Comparison of ENCODE assay signal across 19 cellular contexts in the genomic region with DNA sequence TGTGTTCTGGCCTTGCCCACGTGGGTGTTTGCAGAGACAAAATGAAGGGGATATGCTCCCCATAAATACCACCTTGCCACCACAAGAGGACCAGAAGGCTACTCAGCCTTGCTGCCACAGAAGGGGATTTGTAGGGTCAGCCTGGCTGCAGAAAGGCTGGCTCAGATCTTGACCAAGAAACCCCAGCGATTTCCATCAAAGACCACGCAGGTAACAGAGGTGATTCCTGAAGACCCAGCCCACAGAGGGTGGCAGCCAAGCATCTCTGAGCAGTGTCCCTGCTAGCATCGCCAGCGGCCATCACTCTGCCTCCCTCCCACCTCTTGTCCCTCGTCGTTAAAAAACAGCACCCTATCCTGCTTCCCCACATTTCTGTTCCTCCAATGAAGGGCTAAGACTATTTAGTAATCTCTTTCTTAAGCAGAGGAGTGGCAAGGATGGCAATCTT. TPM values are rescaled to one million over a fixed set of nuclear protein-coding genes. Genes with fewer than 3 reads are reported as not detected.
DNase-seq lines count a peak whose midpoint lies in the region; ATAC-seq, FAIRE-seq and TF ChIP-seq lines count a peak whose summit lies in the region.
"Had no signal": no experiment of that assay in that cellular context is flagged by ENCODE, and none has a peak within 500 bp of the region (broad histone marks: within the 10 kb centered on the region; RNA-seq: fewer than 3 reads in every experiment).

No MANE protein-coding gene starts in this region.

- peaks cover 35% of the 10 kb centered on the region for H3K79me1 ChIP-seq in trophoblast cell (ENCODE audit: low read length)

- TF ChIP-seq EP300 in HepG2 (IDR thresholded peaks at IDR 0.05; ENCODE audit: low read depth in 2 of 2, low read length in 2 of 2) (no peak), HepG2 (CRISPR knock-in tag; IDR thresholded peaks at IDR 0.05; ENCODE audit: borderline replicate concordance) (no peak)

- no peak overlapping the region for H3K4me2 ChIP-seq in HepG2 (ENCODE audit: low read depth, low read length)
- no peak overlapping the region for H3K4me2 ChIP-seq in trophoblast cell (ENCODE audit: low read length)

- no peak overlapping the region for H2AK5ac ChIP-seq in trophoblast cell (ENCODE audit: low read length)

- POLR2A ChIA-PET in HepG2 (lab: Yijun Ruan, JAX) = no interaction called here

- no peak overlapping the region for H4K12ac ChIP-seq in trophoblast cell (ENCODE audit: low read depth, low read length)

- TF ChIP-seq RAD21 in HepG2 (CRISPR knock-in tag; IDR thresholded peaks at IDR 0.05) = no peak

- H4K8ac ChIP-seq in trophoblast cell (ENCODE audit: low read depth, low read length) = no peak overlapping the region

- H3K9me3 ChIP-seq in heart left ventricle = no peaks in the 10 kb centered on the region
- H3K9me3 ChIP-seq in HepG2 (ENCODE audit: low read length) = no peaks in the 10 kb centered on the region
- no peaks in the 10 kb centered on the region for H3K9me3 ChIP-seq in trophoblast cell (ENCODE audit: insufficient read depth, low read depth, low read length)

- H3K9ac ChIP-seq in HepG2 (ENCODE audit: insufficient read depth, low read depth, low read length) = no peak overlapping the region
- H3K9ac ChIP-seq in trophoblast cell (ENCODE audit: low read length) = no peak overlapping the region

- BruUV-seq in HepG2 (replicated peaks; lab: Mats Ljungman, UMichigan) = no TSS peak

- FAIRE-seq in HepG2 (lab: Jason Lieb, UNC) = no peak
- no peak for FAIRE-seq in GM19239 (lab: Jason Lieb, UNC)
- FAIRE-seq: GM12878 had no signal

- H3K4me1 ChIP-seq in heart left ventricle (peaks cover 0 to 26% (median 11%) of the 10 kb centered on the region in 12 donors), HepG2 (ENCODE audit: insufficient read depth, low read length) (peaks cover 26% of the 10 kb centered on the region), trophoblast cell (ENCODE audit: control insufficient read depth in 1 of 2, insufficient read depth in 2 of 2, low read length in 2 of 2) (peaks cover 33 to 46% of the 10 kb centered on the region in 2 experiments)

- H3K79me2 ChIP-seq in HepG2 (ENCODE audit: insufficient read depth, low read length) (no peaks in the 10 kb centered on the region), trophoblast cell (ENCODE audit: control insufficient read depth, insufficient read depth, low read length, poor library complexity) (peaks cover 8% of the 10 kb centered on the region)

- in situ Hi-C loops in HepG2 (cut with HindIII; ENCODE audit: extremely low pct_ligation_motif_present, low pct_unique_long_range_greater_than_20kb) = no loop called here

- H4K91ac ChIP-seq in trophoblast cell (ENCODE audit: low read depth, low read length) = peak overlapping the region; percentile 68

- no peak overlapping the region for H2AFZ ChIP-seq in HepG2 (ENCODE audit: low read length)
- H2AFZ ChIP-seq in trophoblast cell (ENCODE audit: insufficient read depth, low read length, poor library complexity) = no peak overlapping the region

- CTCF ChIA-PET in HepG2 (lab: Yijun Ruan, JAX; ENCODE audit: low intra/inter-chr PET ratio, low total read pairs) = interaction anchor here (2.9 to 8.6 kb wide), 2 partner anchors 76 to 124 kb away, joined by 12 to 121 read pairs; no protein-coding TSS in a partner anchor

- no peak overlapping the region for H3K23ac ChIP-seq in trophoblast cell (ENCODE audit: low read length)

- 77 to 82% (median 77%) methylated on average over 6 to 7 of the region's 7 CpGs for WGBS in heart left ventricle, 4 donors
- whole genome bisulfite sequencing in HepG2 (ENCODE audit: low lambda C conversion rate) = 34% methylated on average over 7 of the region's 7 CpGs
- WGBS in trophoblast cell (ENCODE audit: extremely low coverage, insufficient coverage, insufficient read length) = no CpG with 5 or more reads among the region's 7 CpGs

- peak overlapping the region; percentile 53 for H2BK12ac ChIP-seq in trophoblast cell (ENCODE audit: low read length)

- H3K4me3 ChIP-seq in heart left ventricle = no peak overlapping the region
- H3K4me3 ChIP-seq in HepG2 (replicated peaks in 1 of 3; ENCODE audit: insufficient read depth in 1 of 3, low read depth in 2 of 3, low read length in 3 of 3) = no peak overlapping the region
- no peak overlapping the region for H3K4me3 ChIP-seq in trophoblast cell (ENCODE audit: low read depth, low read length)
- no peak overlapping the region for H3K4me3 ChIP-seq in coronary artery
- H3K4me3 ChIP-seq: GM12878 had no signal

- H2BK120ac ChIP-seq in trophoblast cell (ENCODE audit: insufficient read depth, low read length, poor library complexity) = peak overlapping the region; percentile 54

- no peak overlapping the region for H3K18ac ChIP-seq in trophoblast cell (ENCODE audit: low read length)

- no peak overlapping the region for H3K4ac ChIP-seq in trophoblast cell (ENCODE audit: low read depth, low read length)

- no peak for TF ChIP-seq POLR2A in heart left ventricle (IDR thresholded peaks at IDR 0.05)
- TF ChIP-seq POLR2A in HepG2 (IDR thresholded peaks at IDR 0.05; ENCODE audit: insufficient read depth in 1 of 2, low read depth in 2 of 2, low read length in 2 of 2) = no peak

- DNase-seq in left ventricle myocardium superior (peak; percentile 15), heart left ventricle (no peak), HepG2 (ENCODE audit: low spot score) (no peak), trophoblast cell (no peak), coronary artery (ENCODE audit: low spot score) (no peak), GM19239 (ENCODE audit: insufficient read length, low spot score) (no peak), kidney glomerular epithelial cell (lab: John Stamatoyannopoulos, UW) (no peak)
- DNase-seq: ACHN; C1 segment of cervical spinal cord; CD8-positive, alpha-beta memory T cell; DMS53; EL; KBM-7; NCI-H1105 treated with DMSO at 0.1 percent for 48 hours; NCI-H1694; NCI-H510A; NCI-H748 treated with DMSO at 0.1 percent for 48 hours; Right ventricle myocardium superior had no signal

- H3K27me3 ChIP-seq in heart left ventricle (no peaks in the 10 kb centered on the region), HepG2 (ENCODE audit: control insufficient read depth in 1 of 2, insufficient read depth in 2 of 2, low read length in 2 of 2) (peaks cover 3 to 37% of the 10 kb centered on the region in 2 experiments), trophoblast cell (ENCODE audit: insufficient read depth, low read length) (no peaks in the 10 kb centered on the region)

- H3K14ac ChIP-seq in trophoblast cell (ENCODE audit: low read length) = no peak overlapping the region

- H3K36me3 ChIP-seq in heart left ventricle (no peaks in the 10 kb centered on the region), HepG2 (replicated peaks in 1 of 2; ENCODE audit: control insufficient read depth in 1 of 2, insufficient read depth in 2 of 2, low read length in 2 of 2) (no peaks in the 10 kb centered on the region), trophoblast cell (ENCODE audit: control insufficient read depth in 1 of 2, insufficient read depth in 2 of 2, low read length in 2 of 2) (no peaks in the 10 kb centered on the region)

- no peak overlapping the region for H2BK5ac ChIP-seq in trophoblast cell (ENCODE audit: low read depth, low read length, poor library complexity)

- no peaks in the 10 kb centered on the region for H4K20me1 ChIP-seq in HepG2 (ENCODE audit: insufficient read depth, low read length)

- intact Hi-C loops in left ventricle myocardium superior (cut with micrococcal nuclease) = loop anchor here (5.0 kb wide), 1 partner anchor 75 kb away; no protein-coding TSS in a partner anchor
- intact Hi-C loops in heart left ventricle (cut with DNase I) = loop anchor here (2.0 to 10.0 kb wide), 5 partner anchors 73 to 140 kb away; a partner anchor contains a TSS
- intact Hi-C loops in HepG2 (cut with micrococcal nuclease; ENCODE audit: unreplicated experiment) = loop anchor here (2.0 kb wide), 2 partner anchors 35 to 47 kb away; no protein-coding TSS in a partner anchor

- TF ChIP-seq CTCF in heart left ventricle (IDR thresholded peaks at IDR 0.05) = no peak
- TF ChIP-seq CTCF in HepG2 (CRISPR knock-in tag; IDR thresholded peaks at IDR 0.05) = no peak
- TF ChIP-seq CTCF in coronary artery (IDR thresholded peaks at IDR 0.05) = no peak

- H3K27ac ChIP-seq in heart left ventricle (no peak overlapping the region), HepG2 (ENCODE audit: extremely low read length, insufficient read depth, low read length) (no peak overlapping the region), trophoblast cell (ENCODE audit: low read depth, low read length) (no peak overlapping the region), coronary artery (no peak overlapping the region)

- no peak for ATAC-seq in left ventricle myocardium superior
- ATAC-seq in heart left ventricle = no peak
- ATAC-seq in HepG2 = no peak
- ATAC-seq: GM12878 had no signal

RNA-seq across cellular contexts. Expression of a gene that starts 54.9 kb away (rescaled TPM):
- total RNA-seq in left ventricle myocardium superior (3.3 TPM), heart left ventricle (1 to 10 TPM in 5 of 9 donors, under 1 TPM in 4; 0.58 to 7.9 (median 1.5) TPM), HepG2 (2016; rRNA removed; fragmentation: Illumina TruSeq; extraction: Trizol) (0.29 and 0.53 TPM in 2 replicates)
- polyA plus RNA-seq in heart left ventricle (1 to 10 TPM in 1 of 2 donors, under 1 TPM in 1; 0.30 to 8.8 TPM), HepG2 (2011; rRNA removed) (1.4 and 3.9 TPM in 2 replicates)
- 1.9 TPM in 2 replicates for total RNA-seq in HepG2 (2016; cell fraction: cytosol; rRNA removed; fragmentation: Illumina TruSeq; extraction: Trizol; ENCODE audit: low read depth)
- total RNA-seq in HepG2 (2016; cell fraction: insoluble cytoplasmic fraction; rRNA removed; fragmentation: Illumina TruSeq; extraction: Trizol) = 0.25 and 0.54 TPM in 2 replicates
- 0.56 and 1.5 TPM in 2 replicates for total RNA-seq in HepG2 (2016; cell fraction: membrane; rRNA removed; fragmentation: Illumina TruSeq; extraction: Trizol)
- total RNA-seq in HepG2 (2016; cell fraction: nucleus; rRNA removed; fragmentation: Illumina TruSeq; extraction: Trizol) = 0.65 TPM in 1 of 2 replicates, not detected in the other
- 2.0 and 2.5 TPM in 2 replicates for polyA plus RNA-seq in HepG2 (2011; cell fraction: cytosol; rRNA removed)
- 3.4 and 5.2 TPM in 2 replicates for polyA plus RNA-seq in HepG2 (2011; cell fraction: nucleus; rRNA removed)
- polyA plus RNA-seq in HepG2 (2012) = 1.6 and 4.4 TPM in 2 replicates
- polyA plus RNA-seq in HepG2 (2016; cell fraction: cytosol; fragmentation: Illumina TruSeq; extraction: Trizol; ENCODE audit: low read depth) = 2.9 and 4.2 TPM in 2 replicates
- polyA plus RNA-seq in HepG2 (2016; cell fraction: insoluble cytoplasmic fraction; fragmentation: Illumina TruSeq; extraction: Trizol; ENCODE audit: low read depth) = 0.10 TPM in 1 of 2 replicates, not detected in the other
- 2.4 and 2.8 TPM in 2 replicates for polyA plus RNA-seq in HepG2 (2016; cell fraction: membrane; fragmentation: Illumina TruSeq; extraction: Trizol; ENCODE audit: low read depth)
- polyA plus RNA-seq in HepG2 (2016; cell fraction: nucleus; fragmentation: Illumina TruSeq; extraction: Trizol; ENCODE audit: insufficient read depth, low read depth) = 0.81 and 1.1 TPM in 2 replicates
- polyA minus RNA-seq in HepG2 (2011; rRNA and poly(A)+ RNA removed; ENCODE audit: low replicate concordance) = 0.21 and 3.5 TPM in 2 replicates
- 1.7 TPM in 1 of 2 replicates, not detected in the other for polyA minus RNA-seq in HepG2 (2011; cell fraction: cytosol; rRNA and poly(A)+ RNA removed)
- polyA minus RNA-seq in HepG2 (2011; cell fraction: nucleus; rRNA and poly(A)+ RNA removed) = 1.5 and 1.9 TPM in 2 replicates
- 1.0 and 1.2 TPM in 2 replicates for polyA plus RNA-seq in trophoblast cell (2013)
- total RNA-seq: CD8-positive, alpha-beta memory T cell; GM12878 had no signal
- polyA plus RNA-seq: GM12878 had no signal
